ENCODE assay signal across 1 cellular context in genomic region chr17:31388770-31389672, GRCh38.
TF ChIP-seq lines count a peak whose summit lies in the region.

No MANE protein-coding gene starts in this region.

TF ChIP-seq in WTC11, 78 proteins besides CTCF, POLR2A, EP300 and RAD21 (continued from another document):
- TF ChIP-seq E2F1 (CRISPR knock-in tag; IDR thresholded peaks at IDR 0.05), result no peak
- TF ChIP-seq ZNF281 (CRISPR knock-in tag; IDR thresholded peaks at IDR 0.05), result no peak
- TF ChIP-seq ZNF416 (CRISPR knock-in tag; IDR thresholded peaks at IDR 0.05), result no peak
- TF ChIP-seq ZNF263 (CRISPR knock-in tag; IDR thresholded peaks at IDR 0.05; ENCODE audit: low read depth), result no peak
- TF ChIP-seq ZNF423 (CRISPR knock-in tag; IDR thresholded peaks at IDR 0.05), result no peak
